Comparison of ENCODE assay signal across 8 cellular contexts in genomic region chr1:23960291-23960718, GRCh38.
A peak's percentile ranks its signal among the peaks of the same experiment; 100 is the strongest.
DNase-seq lines count a peak whose midpoint lies in the region; ATAC-seq, FAIRE-seq and TF ChIP-seq lines count a peak whose summit lies in the region.

No MANE protein-coding gene starts in this region.

- H3K9me3 ChIP-seq in neuron (ENCODE audit: low read length): no peaks in the 10 kb centered on the region

- no peak for ATAC-seq in GM21528 (IDR thresholded peaks at IDR 0.05; ENCODE audit: low FRiP score, unreplicated experiment)
- no peak for ATAC-seq in GM19324 (IDR thresholded peaks at IDR 0.05; ENCODE audit: low FRiP score, unreplicated experiment)

- peaks cover 12% of the 10 kb centered on the region for H3K4me1 ChIP-seq in neuron (ENCODE audit: insufficient read depth, low read length)

- no peaks in the 10 kb centered on the region for H3K27me3 ChIP-seq in neuron (ENCODE audit: insufficient read depth, low read length)

- H3K4me3 ChIP-seq in neuron (ENCODE audit: low read length): peak overlapping the region; percentile 99

- DNase-seq in GM03348 (ENCODE audit: low spot score) (peak; percentile 18), RKO (ENCODE audit: low spot score) (peak; percentile 42), epithelial cell of prostate (ENCODE audit: low read depth, low spot score) (no peak), NCI-H748 (lab: John Stamatoyannopoulos, UW; ENCODE audit: unreplicated experiment) (no peak), D721Med (ENCODE audit: insufficient read length, low spot score) (no peak)

- H2AFZ ChIP-seq in neuron (ENCODE audit: low read depth, low read length): peak overlapping the region; percentile 30

- peaks cover 28% of the 10 kb centered on the region for H3K36me3 ChIP-seq in neuron (ENCODE audit: insufficient read depth, low read length)

- no peak for FAIRE-seq in D721Med (lab: Jason Lieb, UNC)

- peak overlapping the region; percentile 95 for H3K27ac ChIP-seq in epithelial cell of prostate

- no peak for TF ChIP-seq CTCF in D721Med (IDR thresholded peaks at IDR 0.05; ENCODE audit: insufficient read depth, missing control alignments)

Comparison
In these comparisons a context has a peak if more than half of its experiments do, and no peak if none do; other contexts are left out.
1. DNase-seq: peak in GM03348 (single experiment) and RKO (single experiment); none in epithelial cell of prostate (single experiment), NCI-H748 (single experiment) and D721Med (single experiment).